8 cellular contexts compared by ENCODE assay signal in genomic region chr17:65163990-65164495, GRCh38. TPM values are rescaled to one million over a fixed set of nuclear protein-coding genes. Genes with fewer than 3 reads are reported as not detected.
DNase-seq lines count a peak whose midpoint lies in the region; ATAC-seq, FAIRE-seq and TF ChIP-seq lines count a peak whose summit lies in the region.

No MANE protein-coding gene starts in this region.

- TF ChIP-seq CTCF in glutamatergic neuron (IDR thresholded peaks at IDR 0.05; ENCODE audit: partially characterized antibody, unreplicated experiment), result no peak

- no peak for FAIRE-seq in RCC 7860 (lab: Jason Lieb, UNC)

- no peak overlapping the region for H3K4me3 Mint-ChIP-seq in glutamatergic neuron (ENCODE audit: unreplicated experiment)

- H3K36me3 ChIP-seq in adipocyte (ENCODE audit: control insufficient read depth, insufficient read depth, low read length, severe bottlenecking), result no peaks in the 10 kb centered on the region

- H3K27ac Mint-ChIP-seq in glutamatergic neuron (ENCODE audit: unreplicated experiment), result no peak overlapping the region

- peaks cover 11% of the 10 kb centered on the region for H3K27me3 ChIP-seq in adipocyte (replicated peaks; ENCODE audit: control insufficient read depth, insufficient read depth, low read length)

- H3K27me3 Mint-ChIP-seq in glutamatergic neuron (ENCODE audit: unreplicated experiment), result no peaks in the 10 kb centered on the region

- H3K9me3 Mint-ChIP-seq in glutamatergic neuron (ENCODE audit: unreplicated experiment), result peaks cover 4% of the 10 kb centered on the region

- peak; percentile 52 for DNase-seq in DMS 273 (lab: John Stamatoyannopoulos, UW; ENCODE audit: unreplicated experiment)
- no peak for DNase-seq in DMS 273 treated with DMSO at 0.1 percent for 48 hours (lab: John Stamatoyannopoulos, UW)
- peak; percentile 64 for DNase-seq in RCC 7860 (ENCODE audit: low spot score)
- peak; percentile 29 for DNase-seq in adipocyte (ENCODE audit: low read depth)
- peak; percentile 66 for DNase-seq in stimulated activated CD4-positive, alpha-beta T cell treated with anti-CD3 and anti-CD28 coated beads, Interleukin-1b, Interleukin-23, amount 100 ng/mL, for 48 hours
- no peak for DNase-seq in NCI-H2227 treated with DMSO at 0.1 percent for 48 hours (lab: John Stamatoyannopoulos, UW)
- DNase-seq in glutamatergic neuron, result no peak

- H3K4me1 ChIP-seq in adipocyte (ENCODE audit: control insufficient read depth, insufficient read depth, low read length), result no peaks in the 10 kb centered on the region

- no peaks in the 10 kb centered on the region for H3K9me3 ChIP-seq in adipocyte (ENCODE audit: control insufficient read depth, low read length)

- H3K36me3 Mint-ChIP-seq in glutamatergic neuron (ENCODE audit: unreplicated experiment), result no peaks in the 10 kb centered on the region

- H3K4me3 ChIP-seq in adipocyte (ENCODE audit: low read length), result no peak overlapping the region

- H3K9ac ChIP-seq in adipocyte (ENCODE audit: low read length), result no peak overlapping the region

- peak; percentile 74 for ATAC-seq in HG02885 (IDR thresholded peaks at IDR 0.05; ENCODE audit: poor library complexity, unreplicated experiment)

- H3K4me1 Mint-ChIP-seq in glutamatergic neuron (ENCODE audit: low read depth, unreplicated experiment), result peaks cover 2% of the 10 kb centered on the region

RNA-seq across cellular contexts. Expression of gene RGS9, which starts 26.9 kb away (rescaled TPM):
- total RNA-seq in glutamatergic neuron (ENCODE audit: unreplicated experiment), result 2.4 TPM

Comparison
In these comparisons a context has a peak if more than half of its experiments do, and no peak if none do; other contexts are left out.
1. DNase-seq: peak in DMS 273 (single experiment), RCC 7860 (single experiment), adipocyte (single experiment) and stimulated activated CD4-positive, alpha-beta T cell treated with anti-CD3 and anti-CD28 coated beads, Interleukin-1b, Interleukin-23, amount 100 ng/mL, for 48 hours (single experiment); none in DMS 273 treated with DMSO at 0.1 percent for 48 hours (single experiment), NCI-H2227 treated with DMSO at 0.1 percent for 48 hours (single experiment) and glutamatergic neuron (single experiment).